In genomic region chr1:232431748-232432147, GRCh38 we compare ENCODE assay signal across 28 cellular contexts.
"Had no signal": no experiment of that assay in that cellular context is flagged by ENCODE, and none has a peak within 500 bp of the region (broad histone marks: within the 10 kb centered on the region; RNA-seq: fewer than 3 reads in every experiment).

No MANE protein-coding gene starts in this region.

- H3K9me3 Mint-ChIP-seq: activated CD4-positive, alpha-beta T cell treated with anti-CD3 and anti-CD28 coated beads, Interleukin-2, amount 10 ng/mL, durations not matched to agents 7 days and 5 days; activated naive CD8-positive, alpha-beta T cell treated with anti-CD3 and anti-CD28 coated beads, Interleukin-2, amount 50 U/mL, for 24 hours; activated T-cell treated with anti-CD3 and anti-CD28 coated beads, Interleukin-2, amount 50 U/mL, for 24 hours; activated T-helper 2 cell treated with anti-CD3 and anti-CD28 coated beads, Interferon-gamma antibody, Interleukin-2, Interleukin-4, amounts not matched to agents 10 μg/mL and 5 μg/mL and 100 μg/mL, durations not matched to agents 14 hours and 24 hours and 36 hours; brain; T-helper 1 cell treated with Interleukin-12 subunit alpha and Interleukin-12 subunit beta and Interleukin-4 antibody, amounts not matched to agents 30 μg/mL and 1 μg/mL, for 36 hours; T-helper 2 cell treated with Interferon-gamma antibody and Interleukin-4, amounts not matched to agents 5 μg/mL and 100 μg/mL, for 36 hours had no signal

- H3K4me3 Mint-ChIP-seq: activated CD4-positive, alpha-beta T cell treated with anti-CD3 and anti-CD28 coated beads for 36 hours; activated CD4-positive, alpha-beta T cell treated with anti-CD3 and anti-CD28 coated beads, Interleukin-2, amount 10 ng/mL, durations not matched to agents 7 days and 5 days; activated CD8-positive, alpha-beta T cell treated with anti-CD3 and anti-CD28 coated beads, Interleukin-2, amount 10 ng/mL, durations not matched to agents 7 days and 5 days; activated naive CD8-positive, alpha-beta T cell; activated naive CD8-positive, alpha-beta T cell treated with anti-CD3 and anti-CD28 coated beads, Interleukin-2, amount 50 U/mL, for 24 hours; activated T-cell treated with anti-CD3 and anti-CD28 coated beads, Interleukin-2, amount 50 U/mL, for 24 hours; T-helper 1 cell treated with Interleukin-12 subunit alpha and Interleukin-12 subunit beta and Interleukin-4 antibody, amounts not matched to agents 30 μg/mL and 1 μg/mL, for 36 hours; T-helper 2 cell treated with Interferon-gamma antibody and Interleukin-4, amounts not matched to agents 5 μg/mL and 100 μg/mL, for 36 hours had no signal

- H3K36me3 ChIP-seq: SJSA1 had no signal

- DNase-seq: activated CD4-positive, alpha-beta T cell treated with anti-CD3 and anti-CD28 coated beads for 36 hours; activated CD4-positive, alpha-beta T cell treated with anti-CD3 and anti-CD28 coated beads, Interleukin-2, amount 10 ng/mL, durations not matched to agents 7 days and 5 days; activated CD4-positive, alpha-beta T cell treated with anti-CD3 and anti-CD28 coated beads, Interleukin-2, amount 50 U/mL, for 48 hours; activated CD8-positive, alpha-beta T cell treated with anti-CD3 and anti-CD28 coated beads, Interleukin-2, amount 10 ng/mL, durations not matched to agents 7 days and 5 days; activated gamma-delta T cell; activated naive CD4-positive, alpha-beta T cell treated with Interleukin-2 at 50 U/mL for 16 hours; activated naive CD8-positive, alpha-beta T cell treated with anti-CD3 and anti-CD28 coated beads, Interleukin-2, amount 50 U/mL, for 24 hours; activated T-cell treated with anti-CD3 and anti-CD28 coated beads, Interleukin-2, amount 50 U/mL, for 24 hours; MM.1S; MV-4-11; NCI-H1436 treated with DMSO at 0.1 percent for 48 hours; NCI-H187; NCI-H2029 treated with DMSO at 0.1 percent for 48 hours; NCI-H2107; NCI-H510A; NCI-H526; NCI-H748 treated with DMSO at 0.1 percent for 48 hours; NK-92 treated with Interleukin-12 subunit alpha and Interleukin-12 subunit beta, amount 100 ng/mL, for 24 hours; PC-3; SHP77 treated with DMSO at 0.1 percent for 48 hours had no signal

- H3K27me3 Mint-ChIP-seq: activated CD4-positive, alpha-beta T cell treated with anti-CD3 and anti-CD28 coated beads for 36 hours; activated CD4-positive, alpha-beta T cell treated with anti-CD3 and anti-CD28 coated beads, Interleukin-2, amount 10 ng/mL, durations not matched to agents 7 days and 5 days; activated naive CD8-positive, alpha-beta T cell treated with anti-CD3 and anti-CD28 coated beads, Interleukin-2, amount 50 U/mL, for 24 hours had no signal

- H3K36me3 Mint-ChIP-seq: activated naive CD8-positive, alpha-beta T cell had no signal

- H3K4me1 Mint-ChIP-seq: activated CD4-positive, alpha-beta T cell treated with anti-CD3 and anti-CD28 coated beads for 36 hours; activated CD4-positive, alpha-beta T cell treated with anti-CD3 and anti-CD28 coated beads, Interleukin-2, amount 10 ng/mL, durations not matched to agents 7 days and 5 days; activated naive CD8-positive, alpha-beta T cell treated with anti-CD3 and anti-CD28 coated beads, Interleukin-2, amount 50 U/mL, for 24 hours had no signal

- H3K4me3 ChIP-seq: SJSA1 had no signal

- H3K27ac Mint-ChIP-seq: activated CD4-positive, alpha-beta T cell treated with anti-CD3 and anti-CD28 coated beads for 36 hours; activated CD4-positive, alpha-beta T cell treated with anti-CD3 and anti-CD28 coated beads, Interleukin-2, amount 10 ng/mL, durations not matched to agents 7 days and 5 days; activated CD8-positive, alpha-beta T cell treated with anti-CD3 and anti-CD28 coated beads, Interleukin-2, amount 10 ng/mL, durations not matched to agents 7 days and 5 days; activated naive CD8-positive, alpha-beta T cell; activated naive CD8-positive, alpha-beta T cell treated with anti-CD3 and anti-CD28 coated beads, Interleukin-2, amount 50 U/mL, for 24 hours; activated T-cell treated with anti-CD3 and anti-CD28 coated beads, Interleukin-2, amount 50 U/mL, for 24 hours; activated T-helper 2 cell treated with anti-CD3 and anti-CD28 coated beads, Interferon-gamma antibody, Interleukin-2, Interleukin-4, amounts not matched to agents 10 μg/mL and 5 μg/mL and 100 μg/mL, durations not matched to agents 14 hours and 24 hours and 36 hours; T-helper 1 cell treated with Interleukin-12 subunit alpha and Interleukin-12 subunit beta and Interleukin-4 antibody, amounts not matched to agents 30 μg/mL and 1 μg/mL, for 36 hours; T-helper 2 cell treated with Interferon-gamma antibody and Interleukin-4, amounts not matched to agents 5 μg/mL and 100 μg/mL, for 36 hours had no signal

- H3K27ac ChIP-seq: KMS-11, SJSA1 had no signal

- H3K9me3 ChIP-seq: SJSA1, SK-N-SH had no signal

- H3K27me3 ChIP-seq: SJSA1 had no signal

- ATAC-seq: activated CD4-positive, alpha-beta T cell treated with anti-CD3 and anti-CD28 coated beads for 36 hours; activated CD8-positive, alpha-beta T cell treated with anti-CD3 and anti-CD28 coated beads, Interleukin-2, amount 10 ng/mL, durations not matched to agents 7 days and 5 days; activated naive CD8-positive, alpha-beta T cell treated with anti-CD3 and anti-CD28 coated beads, Interleukin-2, amount 50 U/mL, for 24 hours; PC-3 had no signal
